In the genomic region with DNA sequence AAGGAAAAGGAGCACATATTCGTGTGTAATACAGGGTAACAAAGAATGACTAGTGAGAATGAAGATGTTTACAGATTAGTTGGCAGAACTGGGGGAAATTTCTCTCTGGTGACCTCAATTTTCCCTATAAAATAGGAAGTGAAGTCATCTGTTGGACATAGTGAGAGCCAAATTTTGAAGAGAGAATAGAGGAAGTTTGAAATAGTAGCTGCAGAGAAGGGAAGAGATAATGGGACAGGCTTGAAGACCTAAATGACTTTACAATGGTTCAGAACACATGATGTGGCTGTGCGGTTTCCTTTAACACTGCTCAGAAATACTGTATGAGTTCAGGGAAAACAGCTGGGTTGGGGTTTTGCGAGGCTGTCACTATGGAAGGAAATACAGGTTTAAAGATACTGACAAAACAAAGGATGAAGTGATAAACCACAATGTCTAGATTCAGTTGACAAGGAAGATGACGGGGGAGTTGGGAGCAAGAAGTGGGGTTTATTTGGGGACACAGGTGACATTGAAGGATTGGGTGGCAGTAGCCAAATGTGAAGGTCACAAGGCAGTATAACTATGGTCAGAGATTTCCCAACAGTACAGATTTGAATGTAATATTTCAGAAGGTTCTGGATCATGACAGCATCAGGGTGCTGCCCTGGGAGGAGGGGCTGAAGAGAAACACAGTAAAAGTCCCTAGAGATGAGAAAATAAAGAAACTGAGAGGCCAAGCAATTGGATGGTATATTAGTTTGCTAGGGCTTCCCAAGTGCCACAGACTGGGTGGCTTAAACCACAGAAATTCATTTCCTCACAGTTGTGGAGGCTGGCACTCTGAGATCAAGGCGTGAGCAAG, we compare ENCODE assay signal across 1 cellular context.
TF ChIP-seq lines count a peak whose summit lies in the region.

No MANE protein-coding gene starts in this region.

TF ChIP-seq in GM12878, 131 proteins besides CTCF, POLR2A, EP300 and RAD21 (continued from another document):
- TF ChIP-seq CBX3 (IDR thresholded peaks at IDR 0.05; ENCODE audit: borderline replicate concordance, low read depth) = no peak
- TF ChIP-seq, protein P1, sequence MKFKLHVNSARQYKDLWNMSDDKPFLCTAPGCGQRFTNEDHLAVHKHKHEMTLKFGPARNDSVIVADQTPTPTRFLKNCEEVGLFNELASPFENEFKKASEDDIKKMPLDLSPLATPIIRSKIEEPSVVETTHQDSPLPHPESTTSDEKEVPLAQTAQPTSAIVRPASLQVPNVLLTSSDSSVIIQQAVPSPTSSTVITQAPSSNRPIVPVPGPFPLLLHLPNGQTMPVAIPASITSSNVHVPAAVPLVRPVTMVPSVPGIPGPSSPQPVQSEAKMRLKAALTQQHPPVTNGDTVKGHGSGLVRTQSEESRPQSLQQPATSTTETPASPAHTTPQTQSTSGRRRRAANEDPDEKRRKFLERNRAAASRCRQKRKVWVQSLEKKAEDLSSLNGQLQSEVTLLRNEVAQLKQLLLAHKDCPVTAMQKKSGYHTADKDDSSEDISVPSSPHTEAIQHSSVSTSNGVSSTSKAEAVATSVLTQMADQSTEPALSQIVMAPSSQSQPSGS (IDR thresholded peaks at IDR 0.05; ENCODE audit: low read length) = peak; percentile 92
- TF ChIP-seq, protein P2, sequence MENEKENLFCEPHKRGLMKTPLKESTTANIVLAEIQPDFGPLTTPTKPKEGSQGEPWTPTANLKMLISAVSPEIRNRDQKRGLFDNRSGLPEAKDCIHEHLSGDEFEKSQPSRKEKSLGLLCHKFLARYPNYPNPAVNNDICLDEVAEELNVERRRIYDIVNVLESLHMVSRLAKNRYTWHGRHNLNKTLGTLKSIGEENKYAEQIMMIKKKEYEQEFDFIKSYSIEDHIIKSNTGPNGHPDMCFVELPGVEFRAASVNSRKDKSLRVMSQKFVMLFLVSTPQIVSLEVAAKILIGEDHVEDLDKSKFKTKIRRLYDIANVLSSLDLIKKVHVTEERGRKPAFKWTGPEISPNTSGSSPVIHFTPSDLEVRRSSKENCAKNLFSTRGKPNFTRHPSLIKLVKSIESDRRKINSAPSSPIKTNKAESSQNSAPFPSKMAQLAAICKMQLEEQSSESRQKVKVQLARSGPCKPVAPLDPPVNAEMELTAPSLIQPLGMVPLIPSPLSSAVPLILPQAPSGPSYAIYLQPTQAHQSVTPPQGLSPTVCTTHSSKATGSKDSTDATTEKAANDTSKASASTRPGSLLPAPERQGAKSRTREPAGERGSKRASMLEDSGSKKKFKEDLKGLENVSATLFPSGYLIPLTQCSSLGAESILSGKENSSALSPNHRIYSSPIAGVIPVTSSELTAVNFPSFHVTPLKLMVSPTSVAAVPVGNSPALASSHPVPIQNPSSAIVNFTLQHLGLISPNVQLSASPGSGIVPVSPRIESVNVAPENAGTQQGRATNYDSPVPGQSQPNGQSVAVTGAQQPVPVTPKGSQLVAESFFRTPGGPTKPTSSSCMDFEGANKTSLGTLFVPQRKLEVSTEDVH (IDR thresholded peaks at IDR 0.05; ENCODE audit: low read depth, partially characterized antibody) = no peak
- TF ChIP-seq, protein P3, sequence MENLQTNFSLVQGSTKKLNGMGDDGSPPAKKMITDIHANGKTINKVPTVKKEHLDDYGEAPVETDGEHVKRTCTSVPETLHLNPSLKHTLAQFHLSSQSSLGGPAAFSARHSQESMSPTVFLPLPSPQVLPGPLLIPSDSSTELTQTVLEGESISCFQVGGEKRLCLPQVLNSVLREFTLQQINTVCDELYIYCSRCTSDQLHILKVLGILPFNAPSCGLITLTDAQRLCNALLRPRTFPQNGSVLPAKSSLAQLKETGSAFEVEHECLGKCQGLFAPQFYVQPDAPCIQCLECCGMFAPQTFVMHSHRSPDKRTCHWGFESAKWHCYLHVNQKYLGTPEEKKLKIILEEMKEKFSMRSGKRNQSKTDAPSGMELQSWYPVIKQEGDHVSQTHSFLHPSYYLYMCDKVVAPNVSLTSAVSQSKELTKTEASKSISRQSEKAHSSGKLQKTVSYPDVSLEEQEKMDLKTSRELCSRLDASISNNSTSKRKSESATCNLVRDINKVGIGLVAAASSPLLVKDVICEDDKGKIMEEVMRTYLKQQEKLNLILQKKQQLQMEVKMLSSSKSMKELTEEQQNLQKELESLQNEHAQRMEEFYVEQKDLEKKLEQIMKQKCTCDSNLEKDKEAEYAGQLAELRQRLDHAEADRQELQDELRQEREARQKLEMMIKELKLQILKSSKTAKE (IDR thresholded peaks at IDR 0.05; ENCODE audit: low read depth, poor library complexity, severe bottlenecking) = peak; percentile 84
- TF ChIP-seq MYC (IDR thresholded peaks at IDR 0.05; ENCODE audit: insufficient read depth, insufficient read length, insufficient replicate concordance, low read length, severe bottlenecking) = no peak
- TF ChIP-seq, protein P4, sequence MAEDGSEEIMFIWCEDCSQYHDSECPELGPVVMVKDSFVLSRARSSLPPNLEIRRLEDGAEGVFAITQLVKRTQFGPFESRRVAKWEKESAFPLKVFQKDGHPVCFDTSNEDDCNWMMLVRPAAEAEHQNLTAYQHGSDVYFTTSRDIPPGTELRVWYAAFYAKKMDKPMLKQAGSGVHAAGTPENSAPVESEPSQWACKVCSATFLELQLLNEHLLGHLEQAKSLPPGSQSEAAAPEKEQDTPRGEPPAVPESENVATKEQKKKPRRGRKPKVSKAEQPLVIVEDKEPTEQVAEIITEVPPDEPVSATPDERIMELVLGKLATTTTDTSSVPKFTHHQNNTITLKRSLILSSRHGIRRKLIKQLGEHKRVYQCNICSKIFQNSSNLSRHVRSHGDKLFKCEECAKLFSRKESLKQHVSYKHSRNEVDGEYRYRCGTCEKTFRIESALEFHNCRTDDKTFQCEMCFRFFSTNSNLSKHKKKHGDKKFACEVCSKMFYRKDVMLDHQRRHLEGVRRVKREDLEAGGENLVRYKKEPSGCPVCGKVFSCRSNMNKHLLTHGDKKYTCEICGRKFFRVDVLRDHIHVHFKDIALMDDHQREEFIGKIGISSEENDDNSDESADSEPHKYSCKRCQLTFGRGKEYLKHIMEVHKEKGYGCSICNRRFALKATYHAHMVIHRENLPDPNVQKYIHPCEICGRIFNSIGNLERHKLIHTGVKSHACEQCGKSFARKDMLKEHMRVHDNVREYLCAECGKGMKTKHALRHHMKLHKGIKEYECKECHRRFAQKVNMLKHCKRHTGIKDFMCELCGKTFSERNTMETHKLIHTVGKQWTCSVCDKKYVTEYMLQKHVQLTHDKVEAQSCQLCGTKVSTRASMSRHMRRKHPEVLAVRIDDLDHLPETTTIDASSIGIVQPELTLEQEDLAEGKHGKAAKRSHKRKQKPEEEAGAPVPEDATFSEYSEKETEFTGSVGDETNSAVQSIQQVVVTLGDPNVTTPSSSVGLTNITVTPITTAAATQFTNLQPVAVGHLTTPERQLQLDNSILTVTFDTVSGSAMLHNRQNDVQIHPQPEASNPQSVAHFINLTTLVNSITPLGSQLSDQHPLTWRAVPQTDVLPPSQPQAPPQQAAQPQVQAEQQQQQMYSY (CRISPR knock-in tag; IDR thresholded peaks at IDR 0.05) = no peak
- TF ChIP-seq YBX1 (IDR thresholded peaks at IDR 0.05) = no peak
- TF ChIP-seq BHLHE40 (IDR thresholded peaks at IDR 0.05; ENCODE audit: borderline replicate concordance in 1 of 2, low read depth in 2 of 2, low read length in 1 of 2) = peak; percentile 44 to 46; a peak in 3 of 4 replicates
- no peak for TF ChIP-seq MXI1 (IDR thresholded peaks at IDR 0.05; ENCODE audit: low read depth, low read length)
- TF ChIP-seq ZNF217 (IDR thresholded peaks at IDR 0.05) = peak; percentile 61
- TF ChIP-seq SREBF1 (IDR thresholded peaks at IDR 0.05; ENCODE audit: low read length) = no peak
